Comparison of ENCODE assay signal across 27 cellular contexts in the genomic region with DNA sequence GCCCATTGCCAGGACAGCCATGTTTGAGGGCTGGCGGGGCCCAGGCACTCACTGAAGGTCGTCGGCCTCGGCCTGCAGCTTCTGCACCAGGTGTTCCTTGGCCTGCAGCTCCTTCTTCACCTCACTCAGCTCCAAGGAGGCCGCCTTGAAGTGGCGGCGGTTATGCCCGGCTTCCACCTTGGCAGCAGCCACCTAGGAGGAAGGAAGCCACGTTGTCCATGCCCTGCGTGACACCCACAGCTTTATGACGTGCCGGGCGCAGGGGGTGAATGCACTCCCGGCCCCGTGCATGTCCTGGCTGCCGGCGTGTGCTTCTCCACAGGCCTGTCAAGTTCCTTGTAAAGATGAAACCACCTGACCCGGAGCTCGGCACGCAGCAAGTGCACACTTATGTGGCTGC. TPM values are rescaled to one million over a fixed set of nuclear protein-coding genes. Genes with fewer than 3 reads are reported as not detected.
DNase-seq lines count a peak whose midpoint lies in the region; ATAC-seq, FAIRE-seq and TF ChIP-seq lines count a peak whose summit lies in the region.
"Had no signal": no experiment of that assay in that cellular context is flagged by ENCODE, and none has a peak within 500 bp of the region (broad histone marks: within the 10 kb centered on the region; RNA-seq: fewer than 3 reads in every experiment).

No MANE protein-coding gene starts in this region.

- no peak overlapping the region for H2AK5ac ChIP-seq in mesenchymal stem cell (ENCODE audit: low read length, severe bottlenecking)

- no peak overlapping the region for H2BK15ac ChIP-seq in mesenchymal stem cell (ENCODE audit: low read depth, poor library complexity, severe bottlenecking)

- H4K91ac ChIP-seq in mesenchymal stem cell (ENCODE audit: low read length), result peak overlapping the region; percentile 54

- TF ChIP-seq CTCF in LNCaP clone FGC (IDR thresholded peaks at IDR 0.05; ENCODE audit: control insufficient read depth, extremely low read depth, insufficient read depth), result no peak
- no peak for TF ChIP-seq CTCF in K562 (IDR thresholded peaks at IDR 0.05 in 2 of 3, conservative IDR thresholded peaks at IDR 0.05 in 1 of 3; ENCODE audit: insufficient read depth in 2 of 3, low read depth in 1 of 3, low read length in 3 of 3)

- POLR2A ChIA-PET in K562 (lab: Yijun Ruan, JAX), result no interaction called here

- H3K4me1 ChIP-seq in K562 (replicated peaks in 1 of 2; ENCODE audit: control insufficient read depth in 2 of 2, insufficient read depth in 2 of 2, low read length in 2 of 2) (peaks cover 0 to 10% of the 10 kb centered on the region in 2 experiments; a peak in 1 of 5 replicates), mesenchymal stem cell (ENCODE audit: control insufficient read depth, insufficient read depth, low read depth, low read length) (no peaks in the 10 kb centered on the region), skeletal muscle tissue (ENCODE audit: control insufficient read depth in 3 of 3, insufficient read depth in 3 of 3, low read length in 3 of 3) (peaks cover 15 to 28% (median 17%) of the 10 kb centered on the region in 3 donors)
- H3K4me1 ChIP-seq: A549, SJSA1 had no signal

- no peak overlapping the region for H2BK120ac ChIP-seq in mesenchymal stem cell (ENCODE audit: low read depth, low read length)

- H4K8ac ChIP-seq in mesenchymal stem cell (ENCODE audit: low read length), result no peak overlapping the region

- in situ Hi-C loops in K562 (cut with MboI), result no loop called here

- no peak overlapping the region for H3K4ac ChIP-seq in mesenchymal stem cell (ENCODE audit: low read depth in 1 of 2, low read length in 2 of 2)

- ATAC-seq in K562 (no peak), HG02798 (IDR thresholded peaks at IDR 0.05; ENCODE audit: poor library complexity, unreplicated experiment) (no peak), GM21447 (IDR thresholded peaks at IDR 0.05; ENCODE audit: unreplicated experiment) (no peak)
- ATAC-seq: A549; CD8-positive, alpha-beta T cell had no signal

- no TSS peak for BruUV-seq in K562 (replicated peaks; lab: Mats Ljungman, UMichigan)

- FAIRE-seq in K562 (lab: Jason Lieb, UNC), result no peak
- FAIRE-seq: A549, GM12891, GM19239, H54 had no signal

- no peak for TF ChIP-seq POLR2A in K562 (conservative IDR thresholded peaks at IDR 0.05)

- DNase-seq in LNCaP clone FGC (ENCODE audit: low read depth) (no peak), K562 (ENCODE audit: extremely low read depth in 1 of 4, low spot score in 3 of 4) (no peak), mesenchymal stem cell (no peak)
- DNase-seq in stimulated activated CD4-positive, alpha-beta T cell treated with anti-CD3 and anti-CD28 coated beads, Interleukin-4, amount 100 ng/mL, for 1 hour, result no peak
- DNase-seq: AML-193; CD8-positive, alpha-beta T cell; DMS 273 treated with DMSO at 0.1 percent for 48 hours; DMS79; EL; GDM1; KG1; MM.1S; NCI-H1694; NCI-H2029 treated with DMSO at 0.1 percent for 48 hours; NCI-H2227 treated with DMSO at 0.1 percent for 48 hours; NCI-H526 treated with DMSO at 0.1 percent for 48 hours; Right ventricle myocardium superior; RPMI8226 had no signal

- no peak overlapping the region for H3K4me2 ChIP-seq in K562 (ENCODE audit: insufficient read depth, low read length)
- no peak overlapping the region for H3K4me2 ChIP-seq in mesenchymal stem cell (ENCODE audit: low read length, poor library complexity, severe bottlenecking)
- H3K4me2 ChIP-seq: A549; BLaER1 treated with 17β-estradiol and CSF1 and Interleukin-3, amounts not matched to agents 10 nM and 100 nM had no signal

- intact Hi-C loops in K562 (cut with micrococcal nuclease), result no loop called here

- H2AFZ ChIP-seq in K562 (ENCODE audit: low read depth, low read length) (no peak overlapping the region), mesenchymal stem cell (ENCODE audit: low read depth, low read length) (no peak overlapping the region)

- H3K79me1 ChIP-seq in mesenchymal stem cell (replicated peaks; ENCODE audit: low read length, poor library complexity, severe bottlenecking), result peaks cover 35% of the 10 kb centered on the region

- no peaks in the 10 kb centered on the region for H3K79me2 ChIP-seq in K562 (ENCODE audit: control insufficient read depth, insufficient read depth, low read length)

- CTCF ChIA-PET in K562 (lab: Yijun Ruan, JAX; ENCODE audit: low intra/inter-chr PET ratio), result no interaction called here

- H3K4me3 ChIP-seq in LNCaP clone FGC (ENCODE audit: low read depth, low read length), result peak overlapping the region; percentile 2
- no peak overlapping the region for H3K4me3 ChIP-seq in K562
- H3K4me3 ChIP-seq in mesenchymal stem cell (ENCODE audit: insufficient read depth in 1 of 2, low read depth in 1 of 2, low read length in 2 of 2), result no peak overlapping the region
- H3K4me3 ChIP-seq in skeletal muscle tissue (ENCODE audit: low read length in 3 of 3), result no peak overlapping the region
- H3K4me3 ChIP-seq: A549; BLaER1 treated with 17β-estradiol and CSF1 and Interleukin-3, amounts not matched to agents 10 nM and 100 nM; SJSA1 had no signal

- no peaks in the 10 kb centered on the region for H3K27me3 ChIP-seq in K562 (ENCODE audit: control insufficient read depth in 2 of 2, insufficient read depth in 2 of 2, low read length in 2 of 2)
- H3K27me3 ChIP-seq in mesenchymal stem cell (ENCODE audit: control insufficient read depth in 1 of 2, insufficient read depth in 1 of 2, low read length in 2 of 2), result no peaks in the 10 kb centered on the region
- H3K27me3 ChIP-seq in skeletal muscle tissue (ENCODE audit: control insufficient read depth in 3 of 3, insufficient read depth in 3 of 3, low read length in 3 of 3), result no peaks in the 10 kb centered on the region
- H3K27me3 ChIP-seq: BLaER1 treated with 17β-estradiol and CSF1 and Interleukin-3, amounts not matched to agents 10 nM and 100 nM; SJSA1 had no signal

- no peak overlapping the region for H3K23ac ChIP-seq in mesenchymal stem cell (ENCODE audit: low read length in 2 of 2)

- H2BK5ac ChIP-seq in mesenchymal stem cell (ENCODE audit: low read depth, low read length, poor library complexity, severe bottlenecking), result no peak overlapping the region

- H3K9me1 ChIP-seq in K562 (ENCODE audit: control insufficient read depth, insufficient read depth, low read length), result no peaks in the 10 kb centered on the region

- no peak overlapping the region for H3K9ac ChIP-seq in K562 (ENCODE audit: insufficient read depth in 1 of 2, low read depth in 2 of 2, low read length in 2 of 2)
- H3K9ac ChIP-seq in mesenchymal stem cell (ENCODE audit: low read length), result no peak overlapping the region
- no peak overlapping the region for H3K9ac ChIP-seq in skeletal muscle tissue (ENCODE audit: low read depth in 1 of 3, low read length in 3 of 3)
- H3K9ac ChIP-seq: BLaER1 treated with 17β-estradiol and CSF1 and Interleukin-3, amounts not matched to agents 10 nM and 100 nM had no signal

- 95% methylated on average over 20 of the region's 20 CpGs for WGBS in K562 (ENCODE audit: insufficient coverage, low coverage, missing lambda C conversion rate)
- WGBS in mesenchymal stem cell, result 98% methylated on average over 20 of the region's 20 CpGs

- no peak for TF ChIP-seq EP300 in K562 (IDR thresholded peaks at IDR 0.05; ENCODE audit: low read length)

- H3K9me3 ChIP-seq in K562 (replicated peaks; ENCODE audit: control insufficient read depth, insufficient read depth, low read depth, low read length), result no peaks in the 10 kb centered on the region
- no peaks in the 10 kb centered on the region for H3K9me3 ChIP-seq in mesenchymal stem cell (ENCODE audit: control insufficient read depth, low read length)
- H3K9me3 ChIP-seq in skeletal muscle tissue (ENCODE audit: control insufficient read depth in 3 of 3, low read length in 3 of 3), result no peaks in the 10 kb centered on the region
- H3K9me3 ChIP-seq: A549; BLaER1 treated with 17β-estradiol and CSF1 and Interleukin-3, amounts not matched to agents 10 nM and 100 nM; SJSA1 had no signal

- H3K14ac ChIP-seq in mesenchymal stem cell (ENCODE audit: low read length in 2 of 2), result no peak overlapping the region

- no peak overlapping the region for H3K27ac ChIP-seq in K562 (ENCODE audit: extremely low read depth, low read depth, low read length)
- H3K27ac ChIP-seq in mesenchymal stem cell (ENCODE audit: low read length, poor library complexity, severe bottlenecking), result no peak overlapping the region
- H3K27ac ChIP-seq in skeletal muscle tissue (ENCODE audit: low read depth, low read length), result peak overlapping the region; percentile 40
- H3K27ac ChIP-seq: A549; BLaER1 treated with 17β-estradiol and CSF1 and Interleukin-3, amounts not matched to agents 10 nM and 100 nM; SJSA1 had no signal

- H4K20me1 ChIP-seq in K562 (replicated peaks; ENCODE audit: control insufficient read depth, insufficient read depth, low read length), result no peaks in the 10 kb centered on the region

- H3K36me3 ChIP-seq in K562 (ENCODE audit: control insufficient read depth, insufficient read depth, low read length) (peaks cover 87% of the 10 kb centered on the region), mesenchymal stem cell (ENCODE audit: control insufficient read depth in 1 of 2, insufficient read depth in 2 of 2, low read depth in 1 of 2, low read length in 2 of 2) (peaks cover 92 to 94% of the 10 kb centered on the region in 2 experiments), skeletal muscle tissue (ENCODE audit: control insufficient read depth in 3 of 3, insufficient read depth in 3 of 3, low read length in 3 of 3) (peaks cover 64 to 67% (median 64%) of the 10 kb centered on the region in 3 donors)

- H3K18ac ChIP-seq in mesenchymal stem cell (ENCODE audit: low read depth in 1 of 2, low read length in 2 of 2), result no peak overlapping the region

- H2BK12ac ChIP-seq in mesenchymal stem cell (ENCODE audit: low read length in 2 of 2), result no peak overlapping the region

- TF ChIP-seq RAD21 in K562 (CRISPR knock-in tag; conservative IDR thresholded peaks at IDR 0.05 in 1 of 2, IDR thresholded peaks at IDR 0.05 in 1 of 2), result no peak

RNA-seq across cellular contexts. Expression of gene ANKLE2, which starts 16.0 kb away (rescaled TPM):
- total RNA-seq in K562 (2011; cell fraction: chromatin; rRNA removed; ENCODE audit: low replicate concordance), result 353 and 486 TPM in 2 replicates
- total RNA-seq in K562 (2011; cell fraction: nucleolus; rRNA removed), result 225 and 254 TPM in 2 replicates
- 264 and 271 TPM in 2 replicates for total RNA-seq in K562 (2011; cell fraction: nucleoplasm; rRNA removed)
- 33.6 and 42.3 TPM in 2 replicates for total RNA-seq in K562 (2014; rRNA removed)
- 44.0 and 45.6 TPM in 2 replicates for total RNA-seq in K562 (2014; rRNA removed; fragmentation: Illumina TruSeq; extraction: Trizol)
- 49.5 and 50.4 TPM in 2 replicates for total RNA-seq in K562 (2015; rRNA removed; fragmentation: Illumina TruSeq; extraction: Trizol)
- 54.3 and 56.9 TPM in 2 replicates for total RNA-seq in K562 (2021)
- 57.7 and 69.0 TPM in 2 replicates for polyA plus RNA-seq in K562 (2011; rRNA removed)
- polyA plus RNA-seq in K562 (2011; cell fraction: cytosol; rRNA removed), result 41.4 and 48.0 TPM in 2 replicates
- 224 and 322 TPM in 2 replicates for polyA plus RNA-seq in K562 (2011; cell fraction: nucleus; rRNA removed)
- 39.1 and 44.5 TPM in 2 replicates for polyA plus RNA-seq in K562 (2012)
- 43.6 and 46.3 TPM in 2 replicates for polyA plus RNA-seq in K562 (2014; fragmentation: Illumina TruSeq; extraction: Trizol)
- polyA plus RNA-seq in K562 (2014; fragmentation: Nextera tagmentation; extraction: Ambion mirVana), result 1 to 10 TPM; 3.2 TPM
- 49.7 and 51.6 TPM in 2 replicates for polyA plus RNA-seq in K562 (2014; rRNA removed)
- 139 and 163 TPM in 2 replicates for polyA minus RNA-seq in K562 (2011; rRNA and poly(A)+ RNA removed)
- polyA minus RNA-seq in K562 (2011; cell fraction: cytosol; rRNA and poly(A)+ RNA removed), result 46.5 and 72.4 TPM in 2 replicates
- polyA minus RNA-seq in K562 (2011; cell fraction: nucleus; rRNA and poly(A)+ RNA removed), result 105 and 129 TPM in 2 replicates
- 32.8 TPM for polyA plus RNA-seq in mesenchymal stem cell (2013, experiment 1 of 2)
- 33.6 TPM for polyA plus RNA-seq in mesenchymal stem cell (2013, experiment 2 of 2)
- 28.7 TPM for total RNA-seq in skeletal muscle tissue

RNA-seq across cellular contexts. Expression of gene GOLGA3, which starts 51.1 kb away (rescaled TPM):
- total RNA-seq in K562 (2011; cell fraction: chromatin; rRNA removed; ENCODE audit: low replicate concordance), result 144 and 257 TPM in 2 replicates
- total RNA-seq in K562 (2011; cell fraction: nucleolus; rRNA removed), result 92.6 and 108 TPM in 2 replicates
- 87.7 and 106 TPM in 2 replicates for total RNA-seq in K562 (2011; cell fraction: nucleoplasm; rRNA removed)
- total RNA-seq in K562 (2014; rRNA removed) (36.1 and 38.7 TPM in 2 replicates), K562 (2014; rRNA removed; fragmentation: Illumina TruSeq; extraction: Trizol) (17.0 and 19.0 TPM in 2 replicates), K562 (2015; rRNA removed; fragmentation: Illumina TruSeq; extraction: Trizol) (21.2 and 22.8 TPM in 2 replicates), K562 (2021) (41.7 and 48.1 TPM in 2 replicates), skeletal muscle tissue (41.8 TPM)
- polyA plus RNA-seq in K562 (2011; rRNA removed) (15.0 and 20.2 TPM in 2 replicates), K562 (2014; fragmentation: Illumina TruSeq; extraction: Trizol) (9.0 and 11.8 TPM in 2 replicates), K562 (2014; fragmentation: Nextera tagmentation; extraction: Ambion mirVana) (1 to 10 TPM; 1.9 to 2.9 TPM), K562 (2014; rRNA removed) (18.4 and 18.6 TPM in 2 replicates)
- polyA plus RNA-seq in K562 (2011; cell fraction: cytosol; rRNA removed), result 21.4 and 25.3 TPM in 2 replicates
- 38.5 and 43.6 TPM in 2 replicates for polyA plus RNA-seq in K562 (2011; cell fraction: nucleus; rRNA removed)
- polyA plus RNA-seq in K562 (2012), result 12.5 and 13.1 TPM in 2 replicates
- 26.2 and 28.2 TPM in 2 replicates for polyA minus RNA-seq in K562 (2011; rRNA and poly(A)+ RNA removed)
- polyA minus RNA-seq in K562 (2011; cell fraction: cytosol; rRNA and poly(A)+ RNA removed), result 43.5 and 57.6 TPM in 2 replicates
- polyA minus RNA-seq in K562 (2011; cell fraction: nucleus; rRNA and poly(A)+ RNA removed), result 18.7 and 48.9 TPM in 2 replicates
- 23.3 TPM for polyA plus RNA-seq in mesenchymal stem cell (2013, experiment 1 of 2)
- polyA plus RNA-seq in mesenchymal stem cell (2013, experiment 2 of 2), result 20.0 TPM
